ENCODE assay signal across 8 cellular contexts in genomic region chr1:181112071-181112929, GRCh38. TPM values are rescaled to one million over a fixed set of nuclear protein-coding genes. Genes with fewer than 3 reads are reported as not detected.
A peak's percentile ranks its signal among the peaks of the same experiment; 100 is the strongest.
DNase-seq lines count a peak whose midpoint lies in the region; ATAC-seq and TF ChIP-seq lines count a peak whose summit lies in the region.

No MANE protein-coding gene starts in this region.

- H4K8ac ChIP-seq in mesenchymal stem cell (ENCODE audit: low read length) = no peak overlapping the region

- CTCF ChIA-PET in AG04449 (lab: Yijun Ruan, JAX) = interaction anchor here (1.0 to 4.2 kb wide), 3 partner anchors 16 to 31 kb away, joined by 3 to 24 read pairs (median 4); no protein-coding TSS in a partner anchor
- CTCF ChIA-PET in MCF 10A (lab: Yijun Ruan, JAX) = interaction anchor here (0.7 to 8.8 kb wide), 10 partner anchors 9 to 54 kb away, joined by 3 to 81 read pairs (median 4); no protein-coding TSS in a partner anchor

- DNase-seq in AG04449 (ENCODE audit: low read depth, low spot score) = peak; percentile 89
- peak; percentile 99 for DNase-seq in MG63
- DNase-seq in MCF 10A (ENCODE audit: unreplicated experiment) = peak; percentile 100
- DNase-seq in mesenchymal stem cell = peak; percentile 98
- no peak for DNase-seq in mesenteric fat pad (ENCODE audit: low spot score)

- ATAC-seq in HG02588 (IDR thresholded peaks at IDR 0.05; ENCODE audit: unreplicated experiment) (no peak), HG02571 (IDR thresholded peaks at IDR 0.05; ENCODE audit: unreplicated experiment) (no peak), GM21526 (IDR thresholded peaks at IDR 0.05; ENCODE audit: low FRiP score, unreplicated experiment) (no peak)

- peaks cover 51% of the 10 kb centered on the region for H3K4me1 Mint-ChIP-seq in MCF 10A (ENCODE audit: insufficient read depth, unreplicated experiment)

- H3K4me3 Mint-ChIP-seq in MCF 10A (ENCODE audit: unreplicated experiment) = peak overlapping the region; percentile 48

- no peak overlapping the region for H3K4me2 ChIP-seq in mesenchymal stem cell (ENCODE audit: low read length, poor library complexity, severe bottlenecking)

- H3K9ac ChIP-seq in mesenchymal stem cell (ENCODE audit: low read length) = peak overlapping the region; percentile 33

- no peak overlapping the region for H2AFZ ChIP-seq in mesenchymal stem cell (ENCODE audit: low read depth, low read length)

- POLR2A ChIA-PET in AG04449 (lab: Yijun Ruan, JAX) = interaction anchor here (0.8 kb wide), 1 partner anchor 29 kb away, joined by 3 read pairs; no protein-coding TSS in a partner anchor
- POLR2A ChIA-PET in MCF 10A (lab: Yijun Ruan, JAX) = interaction anchor here (0.7 to 38.3 kb wide), 12 partner anchors 1 to 609 kb away, joined by 3 to 1402 read pairs (median 6); partner anchors contain the start of genes ACBD6, IER5 and STX6

- no peaks in the 10 kb centered on the region for H3K27me3 Mint-ChIP-seq in MCF 10A (ENCODE audit: insufficient read depth, unreplicated experiment)

- no peaks in the 10 kb centered on the region for H3K36me3 Mint-ChIP-seq in MCF 10A (ENCODE audit: insufficient read depth, unreplicated experiment)

- H2BK15ac ChIP-seq in mesenchymal stem cell (ENCODE audit: low read depth, poor library complexity, severe bottlenecking) = no peak overlapping the region

- H3K27me3 ChIP-seq in MG63 (no peaks in the 10 kb centered on the region), mesenchymal stem cell (ENCODE audit: control insufficient read depth in 1 of 2, insufficient read depth in 1 of 2, low read length in 2 of 2) (no peaks in the 10 kb centered on the region)

- peak overlapping the region; percentile 11 for H3K27ac ChIP-seq in mesenchymal stem cell (ENCODE audit: low read length, poor library complexity, severe bottlenecking)

- H3K9me3 ChIP-seq in MG63 (no peaks in the 10 kb centered on the region), mesenchymal stem cell (ENCODE audit: control insufficient read depth, low read length) (no peaks in the 10 kb centered on the region)

- intact Hi-C loops in MCF 10A (cut with micrococcal nuclease) = loop anchor here (1.0 kb wide), 2 partner anchors 23 to 24 kb away; partner anchors contain the start of gene IER5

- no peak overlapping the region for H3K23ac ChIP-seq in mesenchymal stem cell (ENCODE audit: low read length in 2 of 2)

- 35% methylated on average over 10 of the region's 10 CpGs for WGBS in mesenchymal stem cell

- H2BK12ac ChIP-seq in mesenchymal stem cell (ENCODE audit: low read length in 2 of 2) = peak overlapping the region; percentile 33 to 34

- peak overlapping the region; percentile 86 for H3K27ac Mint-ChIP-seq in MCF 10A (ENCODE audit: low read depth, unreplicated experiment)

- H4K91ac ChIP-seq in mesenchymal stem cell (ENCODE audit: low read length) = no peak overlapping the region

- H3K4ac ChIP-seq in mesenchymal stem cell (ENCODE audit: low read depth in 1 of 2, low read length in 2 of 2) = peak overlapping the region in 1 of 2 experiments; percentile 19

- no peak overlapping the region for H3K4me3 ChIP-seq in AG04449 (ENCODE audit: low read depth, low read length)
- no peak overlapping the region for H3K4me3 ChIP-seq in MG63
- no peak overlapping the region for H3K4me3 ChIP-seq in mesenchymal stem cell (ENCODE audit: insufficient read depth in 1 of 2, low read depth in 1 of 2, low read length in 2 of 2)

- peak overlapping the region; percentile 11 for H2BK120ac ChIP-seq in mesenchymal stem cell (ENCODE audit: low read depth, low read length)

- no peaks in the 10 kb centered on the region for H3K36me3 ChIP-seq in MG63
- H3K36me3 ChIP-seq in mesenchymal stem cell (ENCODE audit: control insufficient read depth in 1 of 2, insufficient read depth in 2 of 2, low read depth in 1 of 2, low read length in 2 of 2) = no peaks in the 10 kb centered on the region

- TF ChIP-seq CTCF in AG04449 (IDR thresholded peaks at IDR 0.05; ENCODE audit: insufficient read depth, low read length, missing control alignments) (no peak), MCF 10A (IDR thresholded peaks at IDR 0.05; ENCODE audit: unreplicated experiment) (no peak)

- H2AK5ac ChIP-seq in mesenchymal stem cell (ENCODE audit: low read length, severe bottlenecking) = peak overlapping the region; percentile 18

- peaks cover 19% of the 10 kb centered on the region for H3K4me1 ChIP-seq in mesenchymal stem cell (ENCODE audit: control insufficient read depth, insufficient read depth, low read depth, low read length)

- no TSS peak for BruUV-seq in MCF 10A (replicated peaks; lab: Mats Ljungman, UMichigan)

- H3K9me3 Mint-ChIP-seq in MCF 10A (ENCODE audit: unreplicated experiment) = no peaks in the 10 kb centered on the region

- H3K14ac ChIP-seq in mesenchymal stem cell (ENCODE audit: low read length in 2 of 2) = no peak overlapping the region

- H2BK5ac ChIP-seq in mesenchymal stem cell (ENCODE audit: low read depth, low read length, poor library complexity, severe bottlenecking) = no peak overlapping the region

- peak overlapping the region in 1 of 2 experiments; percentile 28 for H3K18ac ChIP-seq in mesenchymal stem cell (ENCODE audit: low read depth in 1 of 2, low read length in 2 of 2)

- no peaks in the 10 kb centered on the region for H3K79me1 ChIP-seq in mesenchymal stem cell (replicated peaks; ENCODE audit: low read length, poor library complexity, severe bottlenecking)

RNA-seq across cellular contexts. Expression of gene IER5, which starts 23.8 kb away (rescaled TPM):
- total RNA-seq in MG63 (2014; rRNA removed; shearing (Covaris generic); ENCODE audit: low replicate concordance) = 10.5 and 17.8 TPM in 2 replicates
- total RNA-seq in MCF 10A (2022) (47.5 and 49.5 TPM in 2 replicates), mesenteric fat pad (9.9 TPM)
- 11.3 TPM for polyA plus RNA-seq in mesenchymal stem cell (2013, experiment 1 of 2)
- polyA plus RNA-seq in mesenchymal stem cell (2013, experiment 2 of 2) = 11.5 TPM
